Comparison of ENCODE assay signal across 27 cellular contexts in the genomic region with DNA sequence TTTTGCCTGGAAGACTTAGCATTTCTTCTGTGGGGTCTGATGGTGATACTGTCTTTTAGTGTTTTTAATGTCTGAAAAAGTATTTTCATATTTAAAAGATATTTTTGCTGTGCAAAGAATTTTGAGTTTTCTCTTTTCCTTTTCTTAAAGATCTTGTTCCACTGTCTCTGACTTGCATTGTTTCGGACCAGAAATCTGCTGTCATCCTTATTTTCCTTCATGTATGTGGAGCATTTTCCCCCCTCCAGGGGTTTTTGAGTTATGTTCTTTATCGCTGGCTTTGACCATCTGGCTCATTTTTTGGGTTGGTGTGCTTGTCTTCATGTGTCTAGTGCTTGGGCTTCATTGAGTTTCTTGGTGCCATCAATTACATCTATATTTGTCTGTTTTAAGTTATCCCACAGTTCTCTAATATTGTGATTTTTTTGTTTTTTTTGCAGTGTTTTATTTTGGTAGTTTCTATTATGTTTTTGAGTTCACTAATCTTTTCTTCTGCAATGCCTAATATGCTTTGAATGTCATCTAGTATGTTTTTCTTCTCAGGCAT.
A peak's percentile ranks its signal among the peaks of the same experiment; 100 is the strongest.
DNase-seq lines count a peak whose midpoint lies in the region; ATAC-seq and TF ChIP-seq lines count a peak whose summit lies in the region.
"Had no signal": no experiment of that assay in that cellular context is flagged by ENCODE, and none has a peak within 500 bp of the region (broad histone marks: within the 10 kb centered on the region; RNA-seq: fewer than 3 reads in every experiment).

No MANE protein-coding gene starts in this region.

- POLR2A ChIA-PET in CD8-positive, alpha-beta T cell (lab: Charles Lee) = no interaction called here

- H3K4me1 Mint-ChIP-seq in CD8-positive, alpha-beta T cell (ENCODE audit: low read depth) = peaks cover 8% of the 10 kb centered on the region
- H3K4me1 Mint-ChIP-seq: activated CD4-positive, alpha-beta T cell treated with anti-CD3 and anti-CD28 coated beads for 36 hours; B cell had no signal

- no peak overlapping the region for H3K27ac Mint-ChIP-seq in CD8-positive, alpha-beta T cell
- H3K27ac Mint-ChIP-seq: activated CD4-positive, alpha-beta T cell treated with anti-CD3 and anti-CD28 coated beads for 36 hours; activated naive CD4-positive, alpha-beta T cell treated with anti-CD3 and anti-CD28 coated beads for 36 hours; activated T-cell treated with anti-CD3 and anti-CD28 coated beads, Interleukin-2, amount 50 U/mL, for 24 hours; B cell; memory B cell; stimulated activated naive CD8-positive, alpha-beta T cell treated with anti-CD3 and anti-CD28 coated beads, Interleukin-15, Interleukin-2, amounts not matched to agents 100 ng/mL and 50 ng/mL, for 24 hours had no signal

- intact Hi-C loops in CD8-positive, alpha-beta T cell (cut with DNase I, micrococcal nuclease) = no loop called here

- no peaks in the 10 kb centered on the region for H3K27me3 Mint-ChIP-seq in CD8-positive, alpha-beta T cell (ENCODE audit: low read depth)
- H3K27me3 Mint-ChIP-seq: activated CD4-positive, alpha-beta T cell treated with anti-CD3 and anti-CD28 coated beads for 36 hours; activated T-cell treated with anti-CD3 and anti-CD28 coated beads, Interleukin-2, amount 50 U/mL, for 24 hours; B cell; memory B cell; stimulated activated naive CD8-positive, alpha-beta T cell treated with anti-CD3 and anti-CD28 coated beads, Interleukin-15, Interleukin-2, amounts not matched to agents 100 ng/mL and 50 ng/mL, for 24 hours had no signal

- H3K9me3 ChIP-seq in CD8-positive, alpha-beta T cell (ENCODE audit: low read length) = peaks cover 28% of the 10 kb centered on the region

- H3K4me3 Mint-ChIP-seq in CD8-positive, alpha-beta T cell = no peak overlapping the region
- H3K4me3 Mint-ChIP-seq: activated CD4-positive, alpha-beta T cell treated with anti-CD3 and anti-CD28 coated beads for 36 hours; activated naive CD4-positive, alpha-beta T cell treated with anti-CD3 and anti-CD28 coated beads for 36 hours; activated T-cell treated with anti-CD3 and anti-CD28 coated beads, Interleukin-2, amount 50 U/mL, for 24 hours; B cell; memory B cell; stimulated activated naive CD8-positive, alpha-beta T cell treated with anti-CD3 and anti-CD28 coated beads, Interleukin-15, Interleukin-2, amounts not matched to agents 100 ng/mL and 50 ng/mL, for 24 hours had no signal

- H3K4me3 ChIP-seq in choroid plexus epithelial cell (ENCODE audit: low read depth, low read length) = no peak overlapping the region
- no peak overlapping the region for H3K4me3 ChIP-seq in CD8-positive, alpha-beta T cell (ENCODE audit: low read depth, low read length)
- H3K4me3 ChIP-seq: tibial artery had no signal

- H3K9me3 Mint-ChIP-seq in CD8-positive, alpha-beta T cell = peaks cover 57% of the 10 kb centered on the region

- H3K27me3 ChIP-seq in CD8-positive, alpha-beta T cell (ENCODE audit: insufficient read depth, low read length) = no peaks in the 10 kb centered on the region
- H3K27me3 ChIP-seq: tibial artery had no signal

- no peak for ATAC-seq in GM21381 (IDR thresholded peaks at IDR 0.05; ENCODE audit: unreplicated experiment)
- no peak for ATAC-seq in CD8-positive, alpha-beta T cell
- ATAC-seq: activated CD4-positive, alpha-beta T cell treated with anti-CD3 and anti-CD28 coated beads for 36 hours; esophagus mucosa; left cardiac atrium had no signal

- H3K27ac ChIP-seq in CD8-positive, alpha-beta T cell (ENCODE audit: low read depth, low read length) = no peak overlapping the region
- H3K27ac ChIP-seq: tibial artery had no signal

- TF ChIP-seq CTCF in choroid plexus epithelial cell (conservative IDR thresholded peaks at IDR 0.05; ENCODE audit: low read depth, low read length) = no peak
- no peak for TF ChIP-seq CTCF in CD8-positive, alpha-beta T cell (IDR thresholded peaks at IDR 0.05)

- H3K36me3 Mint-ChIP-seq in CD8-positive, alpha-beta T cell = peaks cover 81% of the 10 kb centered on the region

- no peaks in the 10 kb centered on the region for H3K4me1 ChIP-seq in CD8-positive, alpha-beta T cell (ENCODE audit: insufficient read depth, low read length)
- H3K4me1 ChIP-seq: tibial artery had no signal

- no peaks in the 10 kb centered on the region for H3K36me3 ChIP-seq in CD8-positive, alpha-beta T cell (ENCODE audit: insufficient read depth, low read length)

- CTCF ChIA-PET in CD8-positive, alpha-beta T cell (lab: Charles Lee) = no interaction called here

- DNase-seq in DMS53 (lab: John Stamatoyannopoulos, UW) (peak; percentile 14), DMS53 treated with DMSO at 0.1 percent for 48 hours (lab: John Stamatoyannopoulos, UW; ENCODE audit: unreplicated experiment) (no peak), LHCN-M2 (ENCODE audit: low read depth) (peak; percentile 10), choroid plexus epithelial cell (ENCODE audit: low read depth) (peak; percentile 15), kidney tubule cell (ENCODE audit: low spot score) (peak; percentile 9), D341Med (ENCODE audit: low spot score) (no peak)
- DNase-seq in CD8-positive, alpha-beta T cell = no peak
- DNase-seq: 8988T; activated CD4-positive, alpha-beta T cell treated with anti-CD3 and anti-CD28 coated beads for 36 hours; activated CD8-positive, alpha-beta memory T cell treated with anti-CD3 and anti-CD28 coated beads for 24 hours; activated naive CD4-positive, alpha-beta T cell treated with anti-CD3 and anti-CD28 coated beads for 36 hours; activated T-cell treated with anti-CD3 and anti-CD28 coated beads, Interleukin-2, amount 50 U/mL, for 24 hours; aorta; cerebellar nuclear complex; effector CD4-positive, alpha-beta T cell; EL; left cardiac atrium; NCI-H187; NCI-H82; nucleus accumbens; stimulated activated CD4-positive, alpha-beta T cell treated with anti-CD3 and anti-CD28 coated beads, Interleukin-4, amount 100 ng/mL, for 4 hours; tibial artery had no signal

Comparison
In these comparisons a context has a peak if more than half of its experiments do, and no peak if none do; other contexts are left out.
1. DNase-seq: peak in DMS53 (single experiment), LHCN-M2 (single experiment), choroid plexus epithelial cell (single experiment) and kidney tubule cell (single experiment); none in DMS53 treated with DMSO at 0.1 percent for 48 hours (single experiment), D341Med (single experiment) and CD8-positive, alpha-beta T cell (0 of 7).